ENCODE assay signal across 20 cellular contexts in the genomic region with DNA sequence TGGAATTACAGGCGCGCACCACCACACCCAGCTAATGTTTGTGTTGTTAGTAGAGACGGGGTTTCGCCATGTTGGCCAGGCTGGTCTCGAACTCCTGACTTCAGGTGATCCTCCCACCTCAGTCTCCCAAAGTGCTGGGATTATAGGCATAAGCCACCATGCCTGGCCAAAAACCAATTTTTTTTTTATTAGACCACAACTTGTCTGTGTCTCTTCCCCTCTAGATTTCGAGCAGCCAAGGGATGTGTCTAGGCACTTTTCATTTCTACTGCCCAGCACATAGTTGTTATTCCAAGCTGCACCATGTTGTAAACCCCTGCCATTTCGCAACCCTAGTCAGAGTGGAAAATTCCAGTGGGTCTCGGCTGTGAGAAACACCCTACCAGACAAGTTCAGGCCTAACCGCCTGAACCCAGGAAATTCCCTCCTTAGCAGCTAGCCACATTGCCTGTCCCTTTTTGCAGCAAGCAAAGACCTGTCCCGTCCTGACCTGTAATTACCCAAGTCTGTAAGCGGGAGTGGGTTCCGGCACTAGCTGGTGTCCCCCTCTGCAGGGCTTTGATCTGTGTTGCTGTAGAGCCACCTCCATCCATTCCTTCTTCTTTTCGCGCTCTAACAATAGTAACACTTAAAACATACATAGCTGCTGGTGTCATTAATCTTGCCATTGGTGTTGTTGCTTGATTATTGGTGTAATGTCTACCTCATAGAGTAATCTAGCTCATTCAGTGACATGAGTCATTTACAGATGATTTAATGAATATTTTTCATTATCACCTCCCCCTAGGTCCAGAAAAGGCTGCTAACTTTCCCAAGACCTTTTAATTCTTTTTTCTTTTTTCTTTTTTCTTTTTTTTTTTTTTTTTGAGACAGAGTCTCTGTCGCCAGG.
DNase-seq lines count a peak whose midpoint lies in the region; ATAC-seq and TF ChIP-seq lines count a peak whose summit lies in the region.
"Had no signal": no experiment of that assay in that cellular context is flagged by ENCODE, and none has a peak within 500 bp of the region (broad histone marks: within the 10 kb centered on the region; RNA-seq: fewer than 3 reads in every experiment).

No MANE protein-coding gene starts in this region.

- H3K4me3 Mint-ChIP-seq in stimulated activated memory B cell treated with anti-CD40 and anti-IgM and Interleukin-4, amounts not matched to agents 10 μg/mL and 1 μg/mL and 100 μg/mL, for 72 hours = no peak overlapping the region
- H3K4me3 Mint-ChIP-seq: activated CD4-positive, alpha-beta T cell treated with anti-CD3 and anti-CD28 coated beads for 36 hours; activated naive CD8-positive, alpha-beta T cell treated with anti-CD3 and anti-CD28 coated beads, Interleukin-2, amount 10 ng/mL, durations not matched to agents 7 days and 5 days; activated T-helper 1 cell treated with anti-CD3 and anti-CD28 coated beads, Interleukin-12 subunit alpha, Interleukin-12 subunit beta, Interleukin-2, Interleukin-4 antibody, amounts not matched to agents 30 ng/mL and 10 ng/mL and 1 ng/mL, durations not matched to agents 14 hours and 24 hours and 36 hours; CD4-positive, alpha-beta T cell had no signal

- H4K20me1 ChIP-seq in OCI-LY7 (ENCODE audit: insufficient read depth, low read length) = no peaks in the 10 kb centered on the region

- H3K36me3 Mint-ChIP-seq in stimulated activated memory B cell treated with anti-CD40 and anti-IgM and Interleukin-4, amounts not matched to agents 10 μg/mL and 1 μg/mL and 100 μg/mL, for 72 hours = peaks cover 5% of the 10 kb centered on the region
- H3K36me3 Mint-ChIP-seq: activated naive CD8-positive, alpha-beta T cell treated with anti-CD3 and anti-CD28 coated beads, Interleukin-2, amount 10 ng/mL, durations not matched to agents 7 days and 5 days had no signal

- no peak for TF ChIP-seq CTCF in GM13976 (IDR thresholded peaks at IDR 0.05; ENCODE audit: borderline replicate concordance, control extremely low read depth, extremely low read depth, insufficient read depth, missing control alignments)
- TF ChIP-seq CTCF in OCI-LY7 (conservative IDR thresholded peaks at IDR 0.05; ENCODE audit: low read length) = no peak

- H3K27me3 Mint-ChIP-seq in stimulated activated memory B cell treated with anti-CD40 and anti-IgM and Interleukin-4, amounts not matched to agents 10 μg/mL and 1 μg/mL and 100 μg/mL, for 72 hours = no peaks in the 10 kb centered on the region
- H3K27me3 Mint-ChIP-seq: activated CD4-positive, alpha-beta T cell treated with anti-CD3 and anti-CD28 coated beads for 36 hours; activated naive CD8-positive, alpha-beta T cell treated with anti-CD3 and anti-CD28 coated beads, Interleukin-2, amount 10 ng/mL, durations not matched to agents 7 days and 5 days; CD4-positive, alpha-beta T cell had no signal

- H3K27ac Mint-ChIP-seq in stimulated activated memory B cell treated with anti-CD40 and anti-IgM and Interleukin-4, amounts not matched to agents 10 μg/mL and 1 μg/mL and 100 μg/mL, for 72 hours = peak overlapping the region; percentile 11
- H3K27ac Mint-ChIP-seq: activated CD4-positive, alpha-beta T cell treated with anti-CD3 and anti-CD28 coated beads for 36 hours; activated naive CD8-positive, alpha-beta T cell treated with anti-CD3 and anti-CD28 coated beads, Interleukin-2, amount 10 ng/mL, durations not matched to agents 7 days and 5 days; activated T-helper 1 cell treated with anti-CD3 and anti-CD28 coated beads, Interleukin-12 subunit alpha, Interleukin-12 subunit beta, Interleukin-2, Interleukin-4 antibody, amounts not matched to agents 30 ng/mL and 10 ng/mL and 1 ng/mL, durations not matched to agents 14 hours and 24 hours and 36 hours; CD4-positive, alpha-beta T cell had no signal

- no peaks in the 10 kb centered on the region for H3K36me3 ChIP-seq in OCI-LY7 (ENCODE audit: insufficient read depth, low read length)

- H3K4me1 Mint-ChIP-seq in stimulated activated memory B cell treated with anti-CD40 and anti-IgM and Interleukin-4, amounts not matched to agents 10 μg/mL and 1 μg/mL and 100 μg/mL, for 72 hours = peaks cover 32% of the 10 kb centered on the region
- H3K4me1 Mint-ChIP-seq: activated CD4-positive, alpha-beta T cell treated with anti-CD3 and anti-CD28 coated beads for 36 hours had no signal

- in situ Hi-C loops in GM13976 (cut with MboI; ENCODE audit: low sequenced_read_pairs, unreplicated experiment) = no loop called here
- in situ Hi-C loops in ACHN (cut with HindIII; ENCODE audit: low pct_ligation_motif_present, low pct_unique_long_range_greater_than_20kb, low sequenced_read_pairs) = loop anchor here (25.0 kb wide), 1 partner anchor 204 kb away; no protein-coding TSS in a partner anchor

- DNase-seq in GM13976 (ENCODE audit: low spot score) (peak; percentile 27), OCI-LY7 (ENCODE audit: low spot score) (no peak), epithelial cell of prostate (ENCODE audit: low read depth, low spot score) (peak; percentile 93), ACHN (no peak), DMS 273 treated with DMSO at 0.1 percent for 48 hours (lab: John Stamatoyannopoulos, UW) (no peak)
- DNase-seq: activated CD4-positive, alpha-beta T cell treated with anti-CD3 and anti-CD28 coated beads for 36 hours; activated naive CD8-positive, alpha-beta T cell treated with anti-CD3 and anti-CD28 coated beads, Interleukin-2, amount 10 ng/mL, durations not matched to agents 7 days and 5 days; body of pancreas; CD4-positive, alpha-beta T cell; GDM1; NCI-H146; NCI-H2171 treated with DMSO at 0.1 percent for 48 hours; nucleus accumbens had no signal

- CTCF ChIA-PET in OCI-LY7 (lab: Charles Lee; ENCODE audit: unreplicated experiment) = interaction anchor here (0.8 kb wide), 1 partner anchor 30 kb away, joined by 4 read pairs; no protein-coding TSS in a partner anchor

- H3K9me3 ChIP-seq in OCI-LY7 (ENCODE audit: low read length) = no peaks in the 10 kb centered on the region
- H3K9me3 ChIP-seq: body of pancreas had no signal

- no peak overlapping the region for H3K4me3 ChIP-seq in OCI-LY7 (ENCODE audit: low read depth, low read length, poor library complexity, severe bottlenecking)
- H3K4me3 ChIP-seq: body of pancreas, coronary artery, hepatocyte, lung had no signal

- H3K9me3 Mint-ChIP-seq in stimulated activated memory B cell treated with anti-CD40 and anti-IgM and Interleukin-4, amounts not matched to agents 10 μg/mL and 1 μg/mL and 100 μg/mL, for 72 hours = peaks cover 3% of the 10 kb centered on the region
- H3K9me3 Mint-ChIP-seq: activated T-helper 1 cell treated with anti-CD3 and anti-CD28 coated beads, Interleukin-12 subunit alpha, Interleukin-12 subunit beta, Interleukin-2, Interleukin-4 antibody, amounts not matched to agents 30 ng/mL and 10 ng/mL and 1 ng/mL, durations not matched to agents 14 hours and 24 hours and 36 hours; CD4-positive, alpha-beta T cell had no signal

- intact Hi-C loops in OCI-LY7 (cut with micrococcal nuclease; ENCODE audit: unreplicated experiment) = no loop called here

- no peak for ATAC-seq in stimulated activated memory B cell treated with anti-CD40 and anti-IgM and Interleukin-4, amounts not matched to agents 10 μg/mL and 1 μg/mL and 100 μg/mL, for 72 hours
- ATAC-seq in GM18858 (IDR thresholded peaks at IDR 0.05; ENCODE audit: unreplicated experiment) = no peak
- ATAC-seq: activated CD4-positive, alpha-beta T cell treated with anti-CD3 and anti-CD28 coated beads for 36 hours; body of pancreas; Right ventricle myocardium inferior had no signal

- no peaks in the 10 kb centered on the region for H3K79me2 ChIP-seq in OCI-LY7 (ENCODE audit: insufficient read depth, low read depth, low read length)
- H3K79me2 ChIP-seq: hepatocyte had no signal

- no peaks in the 10 kb centered on the region for H3K9me2 ChIP-seq in OCI-LY7 (ENCODE audit: insufficient read depth, low read length)

- H2AFZ ChIP-seq in OCI-LY7 (ENCODE audit: low read length) = peak overlapping the region; percentile 11; the same call in 1 of the 2 replicates
- H2AFZ ChIP-seq: hepatocyte had no signal

- H3K4me2 ChIP-seq in OCI-LY7 (ENCODE audit: low read length) = no peak overlapping the region
- H3K4me2 ChIP-seq: hepatocyte had no signal

- H3K27ac ChIP-seq in OCI-LY7 (ENCODE audit: low read depth, low read length, poor library complexity, severe bottlenecking) (no peak overlapping the region), epithelial cell of prostate (peak overlapping the region; percentile 79)
- H3K27ac ChIP-seq: body of pancreas, coronary artery, hepatocyte had no signal

- POLR2A ChIA-PET in OCI-LY7 (lab: Charles Lee) = interaction anchor here (0.7 to 1.3 kb wide), 3 partner anchors 8 to 33 kb away, joined by 3 to 8 read pairs (median 5); no protein-coding TSS in a partner anchor

- H3K4me1 ChIP-seq in OCI-LY7 (ENCODE audit: insufficient read depth, low read length, poor library complexity, severe bottlenecking) = peaks cover 19% of the 10 kb centered on the region

- no TSS peak for BruUV-seq in OCI-LY7 (replicated peaks; lab: Mats Ljungman, UMichigan)

Comparison
In these comparisons a context has a peak if more than half of its experiments do, and no peak if none do; other contexts are left out.
1. DNase-seq: peak in GM13976 (single experiment) and epithelial cell of prostate (single experiment); none in OCI-LY7 (single experiment), ACHN (single experiment) and DMS 273 treated with DMSO at 0.1 percent for 48 hours (single experiment).